18 cellular contexts compared by ENCODE assay signal in genomic region chr6:160132776-160133338, GRCh38. TPM values are rescaled to one million over a fixed set of nuclear protein-coding genes. Genes with fewer than 3 reads are reported as not detected.
DNase-seq lines count a peak whose midpoint lies in the region; ATAC-seq, FAIRE-seq and TF ChIP-seq lines count a peak whose summit lies in the region.
"Had no signal": no experiment of that assay in that cellular context is flagged by ENCODE, and none has a peak within 500 bp of the region (broad histone marks: within the 10 kb centered on the region; RNA-seq: fewer than 3 reads in every experiment).

No MANE protein-coding gene starts in this region.

- H3K9ac ChIP-seq in HUES64 (ENCODE audit: low read depth, low read length) = no peak overlapping the region

- TF ChIP-seq CTCF in chondrocyte (IDR thresholded peaks at IDR 0.05) (no peak), right atrium auricular region (IDR thresholded peaks at IDR 0.05) (no peak)

- DNase-seq in GM12891 (ENCODE audit: insufficient read length, low spot score) = no peak
- DNase-seq in chondrocyte (ENCODE audit: low spot score) = no peak
- DNase-seq in mesenteric fat pad (ENCODE audit: low spot score) = peak; percentile 75
- DNase-seq in NCI-H524 (lab: John Stamatoyannopoulos, UW) = no peak
- DNase-seq in right atrium auricular region (ENCODE audit: low spot score) = no peak
- DNase-seq: activated B cell treated with CpG ODN at 0.5 μM for 24 hours; CD4-positive, alpha-beta T cell; dorsolateral prefrontal cortex; NCI-H1417; NCI-H446 treated with DMSO at 0.1 percent for 48 hours; OCI-M1; stimulated activated CD4-positive, alpha-beta T cell treated with anti-CD3 and anti-CD28 coated beads, Interleukin-4, amount 100 ng/mL, for 4 hours had no signal

- H3K27ac Mint-ChIP-seq in chondrocyte (ENCODE audit: unreplicated experiment) = peak overlapping the region; percentile 22
- H3K27ac Mint-ChIP-seq: activated B cell treated with CpG ODN at 0.5 μM for 24 hours; CD4-positive, alpha-beta T cell had no signal

- WGBS in HUES64 = 34% methylated on average over 12 of the region's 12 CpGs

- FAIRE-seq in GM12891 (lab: Jason Lieb, UNC) = peak; percentile 38
- FAIRE-seq: GM19239 had no signal

- no peak for ATAC-seq in GM18873 (IDR thresholded peaks at IDR 0.05; ENCODE audit: low FRiP score, unreplicated experiment)
- no peak for ATAC-seq in GM18867 (IDR thresholded peaks at IDR 0.05; ENCODE audit: unreplicated experiment)

- peaks cover 12% of the 10 kb centered on the region for H3K36me3 Mint-ChIP-seq in chondrocyte (ENCODE audit: low read depth)

- H3K9me3 ChIP-seq in HUES64 (ENCODE audit: insufficient read depth, low read depth, low read length) (no peaks in the 10 kb centered on the region), right atrium auricular region (no peaks in the 10 kb centered on the region)
- H3K9me3 ChIP-seq: adrenal gland had no signal

- H3K4me3 ChIP-seq in HUES64 (ENCODE audit: low read length) (no peak overlapping the region), right atrium auricular region (no peak overlapping the region)
- H3K4me3 ChIP-seq: adrenal gland, dorsolateral prefrontal cortex, lung had no signal

- TF ChIP-seq POLR2A in GM12891 (IDR thresholded peaks at IDR 0.05; ENCODE audit: low read depth, low read length) = no peak

- H3K4me1 Mint-ChIP-seq in chondrocyte (ENCODE audit: low read depth) = peaks cover 13% of the 10 kb centered on the region
- H3K4me1 Mint-ChIP-seq: activated B cell treated with CpG ODN at 0.5 μM for 24 hours had no signal

- H3K9me3 Mint-ChIP-seq in chondrocyte (ENCODE audit: low read depth) = no peaks in the 10 kb centered on the region
- H3K9me3 Mint-ChIP-seq: activated B cell treated with CpG ODN at 0.5 μM for 24 hours; CD4-positive, alpha-beta T cell had no signal

- H3K36me3 ChIP-seq in HUES64 (ENCODE audit: insufficient read depth, low read length) (no peaks in the 10 kb centered on the region), right atrium auricular region (no peaks in the 10 kb centered on the region)
- H3K36me3 ChIP-seq: adrenal gland had no signal

- 0 out of 2 replicates have a peak, but pooled peaks cover 4% of the 10 kb centered on the region for H3K27me3 ChIP-seq in HUES64 (ENCODE audit: insufficient read depth, low read length)
- no peaks in the 10 kb centered on the region for H3K27me3 ChIP-seq in right atrium auricular region
- H3K27me3 ChIP-seq: adrenal gland, dorsolateral prefrontal cortex had no signal

- H3K4me1 ChIP-seq in HUES64 (ENCODE audit: insufficient read depth, low read length) (peaks cover 18% of the 10 kb centered on the region), right atrium auricular region (no peaks in the 10 kb centered on the region)
- H3K4me1 ChIP-seq: adrenal gland had no signal

- H3K27me3 Mint-ChIP-seq in chondrocyte (ENCODE audit: low read depth) = no peaks in the 10 kb centered on the region
- H3K27me3 Mint-ChIP-seq: activated B cell treated with CpG ODN at 0.5 μM for 24 hours; CD4-positive, alpha-beta T cell had no signal

- H3K4me3 Mint-ChIP-seq in chondrocyte (ENCODE audit: unreplicated experiment) = no peak overlapping the region
- H3K4me3 Mint-ChIP-seq: activated B cell treated with CpG ODN at 0.5 μM for 24 hours; CD4-positive, alpha-beta T cell had no signal

- H3K27ac ChIP-seq in HUES64 (ENCODE audit: low read depth, low read length) (0 out of 2 replicates have a peak overlapping the region, but pooled peaks have one; percentile 28), right atrium auricular region (no peak overlapping the region)
- H3K27ac ChIP-seq: dorsolateral prefrontal cortex had no signal

TF ChIP-seq in GM12891, 5 proteins besides CTCF, POLR2A, EP300 and RAD21:
- TF ChIP-seq PAX5 (IDR thresholded peaks at IDR 0.05; ENCODE audit: insufficient read depth, low read length, severe bottlenecking) (no peak), POU2F2 (IDR thresholded peaks at IDR 0.05; ENCODE audit: low read depth, low read length) (no peak), TAF1 (IDR thresholded peaks at IDR 0.05; ENCODE audit: low read depth, low read length) (no peak), POLR2AphosphoS5 (IDR thresholded peaks at IDR 0.05; ENCODE audit: low read depth, low read length) (no peak), SPI1 (IDR thresholded peaks at IDR 0.05; ENCODE audit: low read depth, low read length) (no peak)
TF ChIP-seq in GM12891: peak in this region for 0.

RNA-seq across cellular contexts. Expression of gene SLC22A1, which starts 11.2 kb away (rescaled TPM):
- 1.2 TPM for polyA plus RNA-seq in GM12891 (2012; ENCODE audit: low read depth, missing spikeins)
- 0.50 TPM for polyA plus RNA-seq in HUES64 (2013, experiment 1 of 2)
- not detected for polyA plus RNA-seq in HUES64 (2013, experiment 2 of 2)
- total RNA-seq in chondrocyte (1.5 to 3.3 TPM (median 2.9 TPM) in 3 replicates), mesenteric fat pad (3.4 TPM), right atrium auricular region (not detected)
